18 cellular contexts compared by ENCODE assay signal in the genomic region with DNA sequence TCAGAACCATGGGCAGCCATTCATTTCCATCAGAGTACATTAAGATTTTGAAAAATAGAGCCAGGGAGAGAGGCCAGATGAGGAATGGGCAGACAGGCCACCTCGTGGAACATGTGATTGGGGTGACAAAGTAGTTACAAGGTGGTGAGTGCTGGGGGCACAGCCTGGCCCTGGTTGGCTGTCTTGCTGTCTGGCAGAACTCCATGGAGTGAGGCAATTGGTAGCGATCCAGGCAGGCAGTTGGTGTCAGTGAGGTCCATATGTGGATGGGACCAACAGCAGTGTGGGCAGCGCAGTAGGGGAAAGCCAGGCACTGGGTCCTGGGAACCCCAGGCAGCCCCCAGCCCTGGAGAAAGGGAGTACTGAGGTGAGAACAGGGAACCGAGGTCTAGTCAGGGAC.
"Had no signal": no experiment of that assay in that cellular context is flagged by ENCODE, and none has a peak within 500 bp of the region (broad histone marks: within the 10 kb centered on the region; RNA-seq: fewer than 3 reads in every experiment).

No MANE protein-coding gene starts in this region.

- H3K27ac Mint-ChIP-seq: endodermal cell had no signal

- H3K4me3 Mint-ChIP-seq: endodermal cell; naive thymus-derived CD8-positive, alpha-beta T cell had no signal

- H3K4me2 ChIP-seq: hepatocyte had no signal

- H3K4me3 ChIP-seq: coronary artery, hepatocyte, right atrium auricular region, sigmoid colon, stomach, thoracic aorta, transverse colon had no signal

- H3K27me3 ChIP-seq: hepatocyte, neutrophil, right atrium auricular region, sigmoid colon, stomach, transverse colon had no signal

- H3K9me3 ChIP-seq: neutrophil, right atrium auricular region, sigmoid colon, stomach, thoracic aorta, transverse colon had no signal

- H3K79me2 ChIP-seq: hepatocyte had no signal

- ATAC-seq: foreskin keratinocyte; left colon; naive thymus-derived CD8-positive, alpha-beta T cell had no signal

- H3K27ac ChIP-seq: coronary artery, foreskin keratinocyte, hepatocyte, neutrophil, right atrium auricular region, sigmoid colon, stomach, thoracic aorta, transverse colon had no signal

- H3K4me1 ChIP-seq: foreskin keratinocyte, right atrium auricular region, sigmoid colon, stomach had no signal

- H3K27me3 Mint-ChIP-seq: naive thymus-derived CD8-positive, alpha-beta T cell had no signal

- H3K9me3 Mint-ChIP-seq: endodermal cell; naive thymus-derived CD8-positive, alpha-beta T cell had no signal

- H2AFZ ChIP-seq: hepatocyte had no signal

- DNase-seq: effector CD4-positive, alpha-beta T cell; endodermal cell; erythroblast; foreskin keratinocyte; kidney; left colon; naive thymus-derived CD8-positive, alpha-beta T cell; sigmoid colon; small intestine; stimulated activated CD4-positive, alpha-beta T cell treated with anti-CD3 and anti-CD28 coated beads, Interleukin-12 subunit alpha, Interleukin-12 subunit beta, amount 100 ng/mL, for 4 hours; stimulated activated naive CD4-positive, alpha-beta T cell; stomach; transverse colon had no signal

- H3K36me3 ChIP-seq: neutrophil, right atrium auricular region, sigmoid colon, stomach, thoracic aorta, transverse colon had no signal
